1 cellular context compared by ENCODE assay signal in the genomic region with DNA sequence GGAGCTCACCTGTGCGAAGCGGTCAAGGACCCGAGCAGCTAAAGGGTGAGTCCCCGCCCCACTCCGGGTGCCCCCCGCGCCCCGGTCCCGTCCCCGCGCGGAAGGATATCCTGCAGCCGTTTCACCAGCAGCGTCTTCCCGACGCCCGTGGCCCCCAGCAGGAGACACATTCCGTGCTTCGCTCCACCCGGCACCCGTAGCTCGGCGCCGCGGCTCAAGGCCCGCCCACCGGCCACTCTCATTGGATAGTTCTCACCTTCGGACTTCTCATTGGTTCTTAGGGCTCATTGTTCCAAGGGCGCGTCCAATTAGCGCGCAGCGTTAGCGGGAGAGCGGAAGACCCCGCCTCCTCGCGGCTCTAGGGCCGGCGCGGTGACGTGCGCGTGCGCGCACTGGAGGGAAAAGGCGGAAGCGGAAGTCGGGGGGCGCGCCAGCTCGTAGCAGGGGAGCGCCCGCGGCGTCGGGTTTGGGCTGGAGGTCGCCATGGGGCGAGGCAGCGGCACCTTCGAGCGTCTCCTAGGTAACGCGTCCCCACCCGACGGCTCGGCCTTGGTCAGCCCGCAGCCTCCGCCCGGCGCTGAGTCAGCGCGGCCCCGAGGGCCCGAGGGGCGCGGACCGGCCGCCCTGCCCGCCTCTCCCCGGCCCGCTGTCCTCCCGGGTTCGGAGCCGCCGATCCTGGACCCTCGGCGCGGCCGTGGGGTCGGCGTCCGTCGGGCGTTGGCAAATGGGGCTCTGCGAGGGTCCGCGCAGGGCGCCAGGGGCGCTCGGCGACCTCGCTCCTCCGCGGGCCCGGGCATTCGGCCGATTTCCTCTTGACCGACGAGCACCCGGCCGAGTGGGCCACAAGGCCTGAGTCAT.
A peak's percentile ranks its signal among the peaks of the same experiment; 100 is the strongest.
TF ChIP-seq lines count a peak whose summit lies in the region.

A gene with protein sequence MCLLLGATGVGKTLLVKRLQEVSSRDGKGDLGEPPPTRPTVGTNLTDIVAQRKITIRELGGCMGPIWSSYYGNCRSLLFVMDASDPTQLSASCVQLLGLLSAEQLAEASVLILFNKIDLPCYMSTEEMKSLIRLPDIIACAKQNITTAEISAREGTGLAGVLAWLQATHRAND (minus strand): TSS at position 214 of the 858 bp plus-strand sequence. CDS start 44 bp downstream, at position 170.
A gene with protein sequence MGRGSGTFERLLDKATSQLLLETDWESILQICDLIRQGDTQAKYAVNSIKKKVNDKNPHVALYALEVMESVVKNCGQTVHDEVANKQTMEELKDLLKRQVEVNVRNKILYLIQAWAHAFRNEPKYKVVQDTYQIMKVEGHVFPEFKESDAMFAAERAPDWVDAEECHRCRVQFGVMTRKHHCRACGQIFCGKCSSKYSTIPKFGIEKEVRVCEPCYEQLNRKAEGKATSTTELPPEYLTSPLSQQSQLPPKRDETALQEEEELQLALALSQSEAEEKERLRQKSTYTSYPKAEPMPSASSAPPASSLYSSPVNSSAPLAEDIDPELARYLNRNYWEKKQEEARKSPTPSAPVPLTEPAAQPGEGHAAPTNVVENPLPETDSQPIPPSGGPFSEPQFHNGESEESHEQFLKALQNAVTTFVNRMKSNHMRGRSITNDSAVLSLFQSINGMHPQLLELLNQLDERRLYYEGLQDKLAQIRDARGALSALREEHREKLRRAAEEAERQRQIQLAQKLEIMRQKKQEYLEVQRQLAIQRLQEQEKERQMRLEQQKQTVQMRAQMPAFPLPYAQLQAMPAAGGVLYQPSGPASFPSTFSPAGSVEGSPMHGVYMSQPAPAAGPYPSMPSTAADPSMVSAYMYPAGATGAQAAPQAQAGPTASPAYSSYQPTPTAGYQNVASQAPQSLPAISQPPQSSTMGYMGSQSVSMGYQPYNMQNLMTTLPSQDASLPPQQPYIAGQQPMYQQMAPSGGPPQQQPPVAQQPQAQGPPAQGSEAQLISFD (plus strand): TSS at position 428 of the 858 bp plus-strand sequence. CDS start 56 bp downstream, at position 484.

TF ChIP-seq in GM12878, 131 proteins besides CTCF, POLR2A, EP300 and RAD21 (continued from another document and continues in another):
- TF ChIP-seq, protein P1, sequence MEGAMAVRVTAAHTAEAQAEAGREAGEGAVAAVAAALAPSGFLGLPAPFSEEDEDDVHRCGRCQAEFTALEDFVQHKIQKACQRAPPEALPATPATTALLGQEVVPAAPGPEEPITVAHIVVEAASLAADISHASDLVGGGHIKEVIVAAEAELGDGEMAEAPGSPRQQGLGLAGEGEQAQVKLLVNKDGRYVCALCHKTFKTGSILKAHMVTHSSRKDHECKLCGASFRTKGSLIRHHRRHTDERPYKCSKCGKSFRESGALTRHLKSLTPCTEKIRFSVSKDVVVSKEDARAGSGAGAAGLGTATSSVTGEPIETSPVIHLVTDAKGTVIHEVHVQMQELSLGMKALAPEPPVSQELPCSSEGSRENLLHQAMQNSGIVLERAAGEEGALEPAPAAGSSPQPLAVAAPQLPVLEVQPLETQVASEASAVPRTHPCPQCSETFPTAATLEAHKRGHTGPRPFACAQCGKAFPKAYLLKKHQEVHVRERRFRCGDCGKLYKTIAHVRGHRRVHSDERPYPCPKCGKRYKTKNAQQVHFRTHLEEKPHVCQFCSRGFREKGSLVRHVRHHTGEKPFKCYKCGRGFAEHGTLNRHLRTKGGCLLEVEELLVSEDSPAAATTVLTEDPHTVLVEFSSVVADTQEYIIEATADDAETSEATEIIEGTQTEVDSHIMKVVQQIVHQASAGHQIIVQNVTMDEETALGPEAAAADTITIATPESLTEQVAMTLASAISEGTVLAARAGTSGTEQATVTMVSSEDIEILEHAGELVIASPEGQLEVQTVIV (IDR thresholded peaks at IDR 0.05; ENCODE audit: borderline replicate concordance, partially characterized antibody): peak; percentile 93
- TF ChIP-seq BRCA1 (IDR thresholded peaks at IDR 0.05; ENCODE audit: low read depth, low read length): no peak
- peak; percentile 70; the same call in 1 of the 2 replicates for TF ChIP-seq NBN (IDR thresholded peaks at IDR 0.05)
- TF ChIP-seq GATAD2B (conservative IDR thresholded peaks at IDR 0.05; ENCODE audit: low read depth): peak; percentile 88
- TF ChIP-seq NFYA (IDR thresholded peaks at IDR 0.05; ENCODE audit: borderline replicate concordance, low read depth, low read length): peak; percentile 73
- peak; percentile 68 for TF ChIP-seq SPI1 (IDR thresholded peaks at IDR 0.05; ENCODE audit: borderline replicate concordance, insufficient read depth, low read depth, low read length)
- TF ChIP-seq, protein P2, sequence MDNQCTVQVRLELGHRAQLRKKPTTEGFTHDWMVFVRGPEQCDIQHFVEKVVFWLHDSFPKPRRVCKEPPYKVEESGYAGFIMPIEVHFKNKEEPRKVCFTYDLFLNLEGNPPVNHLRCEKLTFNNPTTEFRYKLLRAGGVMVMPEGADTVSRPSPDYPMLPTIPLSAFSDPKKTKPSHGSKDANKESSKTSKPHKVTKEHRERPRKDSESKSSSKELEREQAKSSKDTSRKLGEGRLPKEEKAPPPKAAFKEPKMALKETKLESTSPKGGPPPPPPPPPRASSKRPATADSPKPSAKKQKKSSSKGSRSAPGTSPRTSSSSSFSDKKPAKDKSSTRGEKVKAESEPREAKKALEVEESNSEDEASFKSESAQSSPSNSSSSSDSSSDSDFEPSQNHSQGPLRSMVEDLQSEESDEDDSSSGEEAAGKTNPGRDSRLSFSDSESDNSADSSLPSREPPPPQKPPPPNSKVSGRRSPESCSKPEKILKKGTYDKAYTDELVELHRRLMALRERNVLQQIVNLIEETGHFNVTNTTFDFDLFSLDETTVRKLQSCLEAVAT (IDR thresholded peaks at IDR 0.05): peak; percentile 41; the same call in 1 of the 2 replicates
- TF ChIP-seq, protein P3, sequence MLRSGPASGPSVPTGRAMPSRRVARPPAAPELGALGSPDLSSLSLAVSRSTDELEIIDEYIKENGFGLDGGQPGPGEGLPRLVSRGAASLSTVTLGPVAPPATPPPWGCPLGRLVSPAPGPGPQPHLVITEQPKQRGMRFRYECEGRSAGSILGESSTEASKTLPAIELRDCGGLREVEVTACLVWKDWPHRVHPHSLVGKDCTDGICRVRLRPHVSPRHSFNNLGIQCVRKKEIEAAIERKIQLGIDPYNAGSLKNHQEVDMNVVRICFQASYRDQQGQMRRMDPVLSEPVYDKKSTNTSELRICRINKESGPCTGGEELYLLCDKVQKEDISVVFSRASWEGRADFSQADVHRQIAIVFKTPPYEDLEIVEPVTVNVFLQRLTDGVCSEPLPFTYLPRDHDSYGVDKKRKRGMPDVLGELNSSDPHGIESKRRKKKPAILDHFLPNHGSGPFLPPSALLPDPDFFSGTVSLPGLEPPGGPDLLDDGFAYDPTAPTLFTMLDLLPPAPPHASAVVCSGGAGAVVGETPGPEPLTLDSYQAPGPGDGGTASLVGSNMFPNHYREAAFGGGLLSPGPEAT (IDR thresholded peaks at IDR 0.05; ENCODE audit: low read depth): peak; percentile 73; the same call in 1 of the 2 replicates
- TF ChIP-seq STAT1 (conservative IDR thresholded peaks at IDR 0.05): no peak; the same call in 1 of the 2 replicates
- TF ChIP-seq, protein P4, sequence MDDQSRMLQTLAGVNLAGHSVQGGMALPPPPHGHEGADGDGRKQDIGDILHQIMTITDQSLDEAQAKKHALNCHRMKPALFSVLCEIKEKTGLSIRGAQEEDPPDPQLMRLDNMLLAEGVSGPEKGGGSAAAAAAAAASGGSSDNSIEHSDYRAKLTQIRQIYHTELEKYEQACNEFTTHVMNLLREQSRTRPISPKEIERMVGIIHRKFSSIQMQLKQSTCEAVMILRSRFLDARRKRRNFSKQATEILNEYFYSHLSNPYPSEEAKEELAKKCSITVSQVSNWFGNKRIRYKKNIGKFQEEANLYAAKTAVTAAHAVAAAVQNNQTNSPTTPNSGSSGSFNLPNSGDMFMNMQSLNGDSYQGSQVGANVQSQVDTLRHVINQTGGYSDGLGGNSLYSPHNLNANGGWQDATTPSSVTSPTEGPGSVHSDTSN (IDR thresholded peaks at IDR 0.05; ENCODE audit: insufficient replicate concordance, low read depth, low read length): peak; percentile 61
- peak; percentile 62; the same call in 1 of the 2 replicates for TF ChIP-seq TAF1 (IDR thresholded peaks at IDR 0.05; ENCODE audit: borderline replicate concordance, low read depth, low read length)
- TF ChIP-seq CREM (IDR thresholded peaks at IDR 0.05; ENCODE audit: low read depth): peak; percentile 77
- TF ChIP-seq SIX5 (IDR thresholded peaks at IDR 0.05; ENCODE audit: low read depth, low read length, severe bottlenecking): peak; percentile 30
- TF ChIP-seq, protein P5, sequence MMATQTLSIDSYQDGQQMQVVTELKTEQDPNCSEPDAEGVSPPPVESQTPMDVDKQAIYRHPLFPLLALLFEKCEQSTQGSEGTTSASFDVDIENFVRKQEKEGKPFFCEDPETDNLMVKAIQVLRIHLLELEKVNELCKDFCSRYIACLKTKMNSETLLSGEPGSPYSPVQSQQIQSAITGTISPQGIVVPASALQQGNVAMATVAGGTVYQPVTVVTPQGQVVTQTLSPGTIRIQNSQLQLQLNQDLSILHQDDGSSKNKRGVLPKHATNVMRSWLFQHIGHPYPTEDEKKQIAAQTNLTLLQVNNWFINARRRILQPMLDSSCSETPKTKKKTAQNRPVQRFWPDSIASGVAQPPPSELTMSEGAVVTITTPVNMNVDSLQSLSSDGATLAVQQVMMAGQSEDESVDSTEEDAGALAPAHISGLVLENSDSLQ (IDR thresholded peaks at IDR 0.05): peak; percentile 68
- TF ChIP-seq NRF1 (conservative IDR thresholded peaks at IDR 0.05; ENCODE audit: low read depth, low read length): peak; percentile 67
- TF ChIP-seq MTA3 (IDR thresholded peaks at IDR 0.05; ENCODE audit: borderline replicate concordance, low read length): no peak
- TF ChIP-seq, protein P6, sequence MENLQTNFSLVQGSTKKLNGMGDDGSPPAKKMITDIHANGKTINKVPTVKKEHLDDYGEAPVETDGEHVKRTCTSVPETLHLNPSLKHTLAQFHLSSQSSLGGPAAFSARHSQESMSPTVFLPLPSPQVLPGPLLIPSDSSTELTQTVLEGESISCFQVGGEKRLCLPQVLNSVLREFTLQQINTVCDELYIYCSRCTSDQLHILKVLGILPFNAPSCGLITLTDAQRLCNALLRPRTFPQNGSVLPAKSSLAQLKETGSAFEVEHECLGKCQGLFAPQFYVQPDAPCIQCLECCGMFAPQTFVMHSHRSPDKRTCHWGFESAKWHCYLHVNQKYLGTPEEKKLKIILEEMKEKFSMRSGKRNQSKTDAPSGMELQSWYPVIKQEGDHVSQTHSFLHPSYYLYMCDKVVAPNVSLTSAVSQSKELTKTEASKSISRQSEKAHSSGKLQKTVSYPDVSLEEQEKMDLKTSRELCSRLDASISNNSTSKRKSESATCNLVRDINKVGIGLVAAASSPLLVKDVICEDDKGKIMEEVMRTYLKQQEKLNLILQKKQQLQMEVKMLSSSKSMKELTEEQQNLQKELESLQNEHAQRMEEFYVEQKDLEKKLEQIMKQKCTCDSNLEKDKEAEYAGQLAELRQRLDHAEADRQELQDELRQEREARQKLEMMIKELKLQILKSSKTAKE (IDR thresholded peaks at IDR 0.05; ENCODE audit: low read depth, poor library complexity, severe bottlenecking): peak; percentile 22
- peak; percentile 79 for TF ChIP-seq BACH1 (IDR thresholded peaks at IDR 0.05; ENCODE audit: borderline replicate concordance)
- TF ChIP-seq TCF12 (IDR thresholded peaks at IDR 0.05; ENCODE audit: low read depth, low read length): 0 out of 2 replicates have a peak, but pooled peaks have one; percentile 4
- TF ChIP-seq SIN3A (IDR thresholded peaks at IDR 0.05; ENCODE audit: low read depth, low read length): peak; percentile 89; the same call in 1 of the 2 replicates
- TF ChIP-seq, protein P7, sequence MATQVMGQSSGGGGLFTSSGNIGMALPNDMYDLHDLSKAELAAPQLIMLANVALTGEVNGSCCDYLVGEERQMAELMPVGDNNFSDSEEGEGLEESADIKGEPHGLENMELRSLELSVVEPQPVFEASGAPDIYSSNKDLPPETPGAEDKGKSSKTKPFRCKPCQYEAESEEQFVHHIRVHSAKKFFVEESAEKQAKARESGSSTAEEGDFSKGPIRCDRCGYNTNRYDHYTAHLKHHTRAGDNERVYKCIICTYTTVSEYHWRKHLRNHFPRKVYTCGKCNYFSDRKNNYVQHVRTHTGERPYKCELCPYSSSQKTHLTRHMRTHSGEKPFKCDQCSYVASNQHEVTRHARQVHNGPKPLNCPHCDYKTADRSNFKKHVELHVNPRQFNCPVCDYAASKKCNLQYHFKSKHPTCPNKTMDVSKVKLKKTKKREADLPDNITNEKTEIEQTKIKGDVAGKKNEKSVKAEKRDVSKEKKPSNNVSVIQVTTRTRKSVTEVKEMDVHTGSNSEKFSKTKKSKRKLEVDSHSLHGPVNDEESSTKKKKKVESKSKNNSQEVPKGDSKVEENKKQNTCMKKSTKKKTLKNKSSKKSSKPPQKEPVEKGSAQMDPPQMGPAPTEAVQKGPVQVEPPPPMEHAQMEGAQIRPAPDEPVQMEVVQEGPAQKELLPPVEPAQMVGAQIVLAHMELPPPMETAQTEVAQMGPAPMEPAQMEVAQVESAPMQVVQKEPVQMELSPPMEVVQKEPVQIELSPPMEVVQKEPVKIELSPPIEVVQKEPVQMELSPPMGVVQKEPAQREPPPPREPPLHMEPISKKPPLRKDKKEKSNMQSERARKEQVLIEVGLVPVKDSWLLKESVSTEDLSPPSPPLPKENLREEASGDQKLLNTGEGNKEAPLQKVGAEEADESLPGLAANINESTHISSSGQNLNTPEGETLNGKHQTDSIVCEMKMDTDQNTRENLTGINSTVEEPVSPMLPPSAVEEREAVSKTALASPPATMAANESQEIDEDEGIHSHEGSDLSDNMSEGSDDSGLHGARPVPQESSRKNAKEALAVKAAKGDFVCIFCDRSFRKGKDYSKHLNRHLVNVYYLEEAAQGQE (IDR thresholded peaks at IDR 0.05; ENCODE audit: low read depth, low read length): no peak
- TF ChIP-seq DPF2 (IDR thresholded peaks at IDR 0.05): peak; percentile 71
- TF ChIP-seq SP1 (IDR thresholded peaks at IDR 0.05; ENCODE audit: low read depth, low read length): peak; percentile 99
- TF ChIP-seq, protein P8, sequence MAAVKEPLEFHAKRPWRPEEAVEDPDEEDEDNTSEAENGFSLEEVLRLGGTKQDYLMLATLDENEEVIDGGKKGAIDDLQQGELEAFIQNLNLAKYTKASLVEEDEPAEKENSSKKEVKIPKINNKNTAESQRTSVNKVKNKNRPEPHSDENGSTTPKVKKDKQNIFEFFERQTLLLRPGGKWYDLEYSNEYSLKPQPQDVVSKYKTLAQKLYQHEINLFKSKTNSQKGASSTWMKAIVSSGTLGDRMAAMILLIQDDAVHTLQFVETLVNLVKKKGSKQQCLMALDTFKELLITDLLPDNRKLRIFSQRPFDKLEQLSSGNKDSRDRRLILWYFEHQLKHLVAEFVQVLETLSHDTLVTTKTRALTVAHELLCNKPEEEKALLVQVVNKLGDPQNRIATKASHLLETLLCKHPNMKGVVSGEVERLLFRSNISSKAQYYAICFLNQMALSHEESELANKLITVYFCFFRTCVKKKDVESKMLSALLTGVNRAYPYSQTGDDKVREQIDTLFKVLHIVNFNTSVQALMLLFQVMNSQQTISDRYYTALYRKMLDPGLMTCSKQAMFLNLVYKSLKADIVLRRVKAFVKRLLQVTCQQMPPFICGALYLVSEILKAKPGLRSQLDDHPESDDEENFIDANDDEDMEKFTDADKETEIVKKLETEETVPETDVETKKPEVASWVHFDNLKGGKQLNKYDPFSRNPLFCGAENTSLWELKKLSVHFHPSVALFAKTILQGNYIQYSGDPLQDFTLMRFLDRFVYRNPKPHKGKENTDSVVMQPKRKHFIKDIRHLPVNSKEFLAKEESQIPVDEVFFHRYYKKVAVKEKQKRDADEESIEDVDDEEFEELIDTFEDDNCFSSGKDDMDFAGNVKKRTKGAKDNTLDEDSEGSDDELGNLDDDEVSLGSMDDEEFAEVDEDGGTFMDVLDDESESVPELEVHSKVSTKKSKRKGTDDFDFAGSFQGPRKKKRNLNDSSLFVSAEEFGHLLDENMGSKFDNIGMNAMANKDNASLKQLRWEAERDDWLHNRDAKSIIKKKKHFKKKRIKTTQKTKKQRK (IDR thresholded peaks at IDR 0.05; ENCODE audit: low read depth, low read length): peak; percentile 67; the same call in 1 of the 2 replicates
- peak; percentile 15 for TF ChIP-seq MEF2B (IDR thresholded peaks at IDR 0.05; ENCODE audit: partially characterized antibody, poor library complexity, severe bottlenecking)
